Comparison of ENCODE assay signal across 1 cellular context in the genomic region with DNA sequence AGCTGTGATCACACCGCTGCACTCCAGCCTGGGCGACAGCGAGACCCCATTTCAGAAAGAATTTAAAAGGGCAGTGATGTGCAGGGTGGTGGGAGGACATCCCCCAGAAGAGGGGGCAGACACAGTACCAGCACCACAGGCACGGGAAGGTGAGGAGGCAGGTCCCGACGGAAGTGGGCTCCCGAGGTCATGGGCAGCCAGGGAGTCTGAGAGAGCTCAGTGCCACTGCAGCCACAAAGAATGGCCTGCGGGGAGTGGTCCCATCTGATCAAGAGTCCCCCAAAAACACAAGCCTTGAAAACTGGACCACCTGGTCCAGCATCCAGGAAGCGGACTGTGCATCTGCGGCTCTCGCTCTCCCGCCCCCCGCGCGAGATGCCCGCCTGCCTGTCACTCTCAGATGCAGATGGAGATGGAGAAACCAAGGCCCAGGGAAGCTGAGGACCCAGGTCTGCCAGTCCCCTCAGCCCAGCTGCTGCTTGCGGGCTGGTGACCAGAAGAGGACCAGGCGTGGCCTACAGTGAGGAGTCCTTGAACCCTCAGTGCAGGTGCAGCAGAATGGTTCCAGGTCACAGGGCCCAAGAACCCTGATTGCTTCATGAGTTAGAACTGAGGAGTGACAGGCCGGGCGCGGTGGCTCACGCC.
TF ChIP-seq lines count a peak whose summit lies in the region.

No MANE protein-coding gene starts in this region.

TF ChIP-seq in HepG2, 621 proteins besides CTCF, POLR2A, EP300 and RAD21 (continued from another document):
- TF ChIP-seq, protein P1, sequence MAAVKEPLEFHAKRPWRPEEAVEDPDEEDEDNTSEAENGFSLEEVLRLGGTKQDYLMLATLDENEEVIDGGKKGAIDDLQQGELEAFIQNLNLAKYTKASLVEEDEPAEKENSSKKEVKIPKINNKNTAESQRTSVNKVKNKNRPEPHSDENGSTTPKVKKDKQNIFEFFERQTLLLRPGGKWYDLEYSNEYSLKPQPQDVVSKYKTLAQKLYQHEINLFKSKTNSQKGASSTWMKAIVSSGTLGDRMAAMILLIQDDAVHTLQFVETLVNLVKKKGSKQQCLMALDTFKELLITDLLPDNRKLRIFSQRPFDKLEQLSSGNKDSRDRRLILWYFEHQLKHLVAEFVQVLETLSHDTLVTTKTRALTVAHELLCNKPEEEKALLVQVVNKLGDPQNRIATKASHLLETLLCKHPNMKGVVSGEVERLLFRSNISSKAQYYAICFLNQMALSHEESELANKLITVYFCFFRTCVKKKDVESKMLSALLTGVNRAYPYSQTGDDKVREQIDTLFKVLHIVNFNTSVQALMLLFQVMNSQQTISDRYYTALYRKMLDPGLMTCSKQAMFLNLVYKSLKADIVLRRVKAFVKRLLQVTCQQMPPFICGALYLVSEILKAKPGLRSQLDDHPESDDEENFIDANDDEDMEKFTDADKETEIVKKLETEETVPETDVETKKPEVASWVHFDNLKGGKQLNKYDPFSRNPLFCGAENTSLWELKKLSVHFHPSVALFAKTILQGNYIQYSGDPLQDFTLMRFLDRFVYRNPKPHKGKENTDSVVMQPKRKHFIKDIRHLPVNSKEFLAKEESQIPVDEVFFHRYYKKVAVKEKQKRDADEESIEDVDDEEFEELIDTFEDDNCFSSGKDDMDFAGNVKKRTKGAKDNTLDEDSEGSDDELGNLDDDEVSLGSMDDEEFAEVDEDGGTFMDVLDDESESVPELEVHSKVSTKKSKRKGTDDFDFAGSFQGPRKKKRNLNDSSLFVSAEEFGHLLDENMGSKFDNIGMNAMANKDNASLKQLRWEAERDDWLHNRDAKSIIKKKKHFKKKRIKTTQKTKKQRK (IDR thresholded peaks at IDR 0.05; ENCODE audit: low read length) = no peak
- no peak for TF ChIP-seq ATM (IDR thresholded peaks at IDR 0.05; ENCODE audit: borderline replicate concordance)
- TF ChIP-seq HINFP (CRISPR knock-in tag; IDR thresholded peaks at IDR 0.05; ENCODE audit: low read depth) = no peak
- TF ChIP-seq SP2 (CRISPR knock-in tag; IDR thresholded peaks at IDR 0.05) = no peak
- TF ChIP-seq HOXA5 (CRISPR knock-in tag; IDR thresholded peaks at IDR 0.05) = no peak
- TF ChIP-seq CENPX (CRISPR knock-in tag; IDR thresholded peaks at IDR 0.05) = no peak
- TF ChIP-seq ZNF619 (CRISPR knock-in tag; IDR thresholded peaks at IDR 0.05) = no peak
- TF ChIP-seq SYNCRIP (IDR thresholded peaks at IDR 0.05; ENCODE audit: insufficient read depth, low read depth, low read length) = no peak
- no peak for TF ChIP-seq ZNF350 (CRISPR knock-in tag; IDR thresholded peaks at IDR 0.05; ENCODE audit: borderline replicate concordance, low read depth)
- TF ChIP-seq HDAC6 (IDR thresholded peaks at IDR 0.05; ENCODE audit: low read depth, low read length) = no peak
TF ChIP-seq in HepG2: peak in this region for 22.
